31 cellular contexts compared by ENCODE assay signal in the genomic region with DNA sequence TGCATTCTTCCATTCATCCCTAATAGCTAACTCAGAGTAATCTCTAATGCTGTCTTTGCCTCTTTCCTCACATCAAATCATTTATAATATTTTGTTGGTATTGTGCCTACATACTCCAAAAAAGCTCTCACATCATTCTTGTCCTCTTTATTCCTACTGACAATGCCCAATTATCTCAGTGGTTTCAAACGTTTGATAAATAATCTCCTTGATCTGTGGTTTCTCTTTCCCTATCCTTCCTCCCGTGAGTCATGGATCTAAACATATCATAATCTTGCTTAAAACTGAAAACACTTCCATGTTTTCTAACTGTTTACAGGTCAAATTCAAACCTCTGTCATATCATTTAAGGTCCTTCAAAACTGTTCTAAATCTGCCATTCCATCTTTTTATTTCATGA.
"Had no signal": no experiment of that assay in that cellular context is flagged by ENCODE, and none has a peak within 500 bp of the region (broad histone marks: within the 10 kb centered on the region; RNA-seq: fewer than 3 reads in every experiment).

No MANE protein-coding gene starts in this region.

- H3K4me3 Mint-ChIP-seq: activated CD4-positive, alpha-beta T cell treated with anti-CD3 and anti-CD28 coated beads for 36 hours; activated CD8-positive, alpha-beta memory T cell treated with anti-CD3 and anti-CD28 coated beads, Interleukin-2, amount 10 ng/mL, durations not matched to agents 7 days and 5 days; activated CD8-positive, alpha-beta T cell treated with anti-CD3 and anti-CD28 coated beads, Interleukin-2, amount 10 ng/mL, durations not matched to agents 7 days and 5 days; activated naive CD4-positive, alpha-beta T cell treated with anti-CD3 and anti-CD28 coated beads, Interleukin-2, amount 50 U/mL, for 24 hours; activated naive CD8-positive, alpha-beta T cell treated with anti-CD3 and anti-CD28 coated beads, Interleukin-2, amount 50 U/mL, for 24 hours; natural killer cell; neural progenitor cell; T-helper 2 cell treated with Interferon-gamma antibody and Interleukin-4, amounts not matched to agents 5 μg/mL and 100 μg/mL, for 36 hours had no signal

- H3K27ac Mint-ChIP-seq: activated CD4-positive, alpha-beta T cell treated with anti-CD3 and anti-CD28 coated beads for 36 hours; activated CD8-positive, alpha-beta memory T cell treated with anti-CD3 and anti-CD28 coated beads, Interleukin-2, amount 10 ng/mL, durations not matched to agents 7 days and 5 days; activated CD8-positive, alpha-beta T cell treated with anti-CD3 and anti-CD28 coated beads, Interleukin-2, amount 10 ng/mL, durations not matched to agents 7 days and 5 days; activated naive CD4-positive, alpha-beta T cell treated with anti-CD3 and anti-CD28 coated beads, Interleukin-2, amount 50 U/mL, for 24 hours; activated naive CD8-positive, alpha-beta T cell treated with anti-CD3 and anti-CD28 coated beads, Interleukin-2, amount 50 U/mL, for 24 hours; activated T-helper 2 cell treated with anti-CD3 and anti-CD28 coated beads, Interferon-gamma antibody, Interleukin-2, Interleukin-4, amounts not matched to agents 10 μg/mL and 5 μg/mL and 100 μg/mL, durations not matched to agents 14 hours and 24 hours and 36 hours; natural killer cell; neural progenitor cell; T-helper 2 cell treated with Interferon-gamma antibody and Interleukin-4, amounts not matched to agents 5 μg/mL and 100 μg/mL, for 36 hours had no signal

- H3K27ac ChIP-seq: body of pancreas, epithelial cell of prostate, esophagus squamous epithelium, heart right ventricle, left lung, lower lobe of right lung, neural progenitor cell, parathyroid adenoma, psoas muscle, right atrium auricular region, spleen, testis, transverse colon had no signal

- H3K9me3 Mint-ChIP-seq: activated T-helper 2 cell treated with anti-CD3 and anti-CD28 coated beads, Interferon-gamma antibody, Interleukin-2, Interleukin-4, amounts not matched to agents 10 μg/mL and 5 μg/mL and 100 μg/mL, durations not matched to agents 14 hours and 24 hours and 36 hours; neural progenitor cell had no signal

- H3K4me1 Mint-ChIP-seq: activated CD4-positive, alpha-beta T cell treated with anti-CD3 and anti-CD28 coated beads for 36 hours; activated CD8-positive, alpha-beta memory T cell treated with anti-CD3 and anti-CD28 coated beads, Interleukin-2, amount 10 ng/mL, durations not matched to agents 7 days and 5 days; activated naive CD4-positive, alpha-beta T cell treated with anti-CD3 and anti-CD28 coated beads, Interleukin-2, amount 50 U/mL, for 24 hours; activated naive CD8-positive, alpha-beta T cell treated with anti-CD3 and anti-CD28 coated beads, Interleukin-2, amount 50 U/mL, for 24 hours; natural killer cell had no signal

- H3K9ac ChIP-seq: neural progenitor cell, parathyroid adenoma had no signal

- H3K27me3 Mint-ChIP-seq: activated CD4-positive, alpha-beta T cell treated with anti-CD3 and anti-CD28 coated beads for 36 hours; activated CD8-positive, alpha-beta memory T cell treated with anti-CD3 and anti-CD28 coated beads, Interleukin-2, amount 10 ng/mL, durations not matched to agents 7 days and 5 days; activated naive CD4-positive, alpha-beta T cell treated with anti-CD3 and anti-CD28 coated beads, Interleukin-2, amount 50 U/mL, for 24 hours; activated naive CD8-positive, alpha-beta T cell treated with anti-CD3 and anti-CD28 coated beads, Interleukin-2, amount 50 U/mL, for 24 hours had no signal

- DNase-seq: activated CD4-positive, alpha-beta T cell treated with anti-CD3 and anti-CD28 coated beads for 36 hours; activated CD4-positive, CD25-positive, alpha-beta regulatory T cell; activated CD8-positive, alpha-beta memory T cell treated with anti-CD3 and anti-CD28 coated beads, Interleukin-2, amount 10 ng/mL, durations not matched to agents 7 days and 5 days; activated CD8-positive, alpha-beta T cell treated with anti-CD3 and anti-CD28 coated beads, Interleukin-2, amount 10 ng/mL, durations not matched to agents 7 days and 5 days; activated naive CD8-positive, alpha-beta T cell treated with anti-CD3 and anti-CD28 coated beads, Interleukin-2, amount 50 U/mL, for 24 hours; activated T-cell treated with anti-CD3 and anti-CD28 coated beads, Interleukin-2, amount 50 U/mL, for 48 hours; anterior cingulate cortex; body of pancreas; dermis blood vessel endothelial cell; effector CD4-positive, alpha-beta T cell; esophagus squamous epithelium; foreskin fibroblast; heart right ventricle; kidney glomerular epithelial cell; left lung; lower lobe of right lung; mesendoderm; natural killer cell; occipital lobe; psoas muscle; spleen; stimulated activated naive CD8-positive, alpha-beta T cell treated with anti-CD3 and anti-CD28 coated beads, Interleukin-15, Interleukin-2, amounts not matched to agents 100 U/mL and 50 U/mL, for 24 hours; testis; transverse colon had no signal

- H3K9me3 ChIP-seq: body of pancreas, esophagus squamous epithelium, left lung, lower lobe of right lung, psoas muscle, right atrium auricular region, testis, transverse colon had no signal

- H3K36me3 Mint-ChIP-seq: activated CD8-positive, alpha-beta memory T cell treated with anti-CD3 and anti-CD28 coated beads, Interleukin-2, amount 10 ng/mL, durations not matched to agents 7 days and 5 days; activated naive CD4-positive, alpha-beta T cell treated with anti-CD3 and anti-CD28 coated beads, Interleukin-2, amount 50 U/mL, for 24 hours; natural killer cell; neural progenitor cell had no signal

- H3K4me2 ChIP-seq: neural progenitor cell had no signal

- H2AFZ ChIP-seq: neural progenitor cell, parathyroid adenoma had no signal

- H3K27me3 ChIP-seq: body of pancreas, esophagus squamous epithelium, heart right ventricle, left lung, neural progenitor cell, right atrium auricular region, spleen, testis, transverse colon had no signal

- H3K4me3 ChIP-seq: body of pancreas, esophagus squamous epithelium, heart right ventricle, left lung, lower lobe of right lung, neural progenitor cell, psoas muscle, right atrium auricular region, spleen, testis, transverse colon had no signal

- ATAC-seq: activated CD4-positive, alpha-beta T cell treated with anti-CD3 and anti-CD28 coated beads for 36 hours; activated CD8-positive, alpha-beta memory T cell treated with anti-CD3 and anti-CD28 coated beads, Interleukin-2, amount 10 ng/mL, durations not matched to agents 7 days and 5 days; activated CD8-positive, alpha-beta T cell treated with anti-CD3 and anti-CD28 coated beads, Interleukin-2, amount 10 ng/mL, durations not matched to agents 7 days and 5 days; activated naive CD8-positive, alpha-beta T cell treated with anti-CD3 and anti-CD28 coated beads, Interleukin-2, amount 50 U/mL, for 24 hours; body of pancreas; heart right ventricle; left lung; lower lobe of right lung; natural killer cell; psoas muscle; stimulated activated naive CD8-positive, alpha-beta T cell treated with anti-CD3 and anti-CD28 coated beads, Interleukin-15, Interleukin-2, amounts not matched to agents 100 U/mL and 50 U/mL, for 24 hours had no signal

- H3K36me3 ChIP-seq: esophagus squamous epithelium, heart right ventricle, left lung, lower lobe of right lung, neural progenitor cell, right atrium auricular region, spleen, transverse colon had no signal

- H3K4me1 ChIP-seq: body of pancreas, esophagus squamous epithelium, heart right ventricle, left lung, lower lobe of right lung, neural progenitor cell, parathyroid adenoma, psoas muscle, right atrium auricular region, spleen, testis, transverse colon had no signal

- H3K79me2 ChIP-seq: parathyroid adenoma had no signal
